Comparison of ENCODE assay signal across 15 cellular contexts in the genomic region with DNA sequence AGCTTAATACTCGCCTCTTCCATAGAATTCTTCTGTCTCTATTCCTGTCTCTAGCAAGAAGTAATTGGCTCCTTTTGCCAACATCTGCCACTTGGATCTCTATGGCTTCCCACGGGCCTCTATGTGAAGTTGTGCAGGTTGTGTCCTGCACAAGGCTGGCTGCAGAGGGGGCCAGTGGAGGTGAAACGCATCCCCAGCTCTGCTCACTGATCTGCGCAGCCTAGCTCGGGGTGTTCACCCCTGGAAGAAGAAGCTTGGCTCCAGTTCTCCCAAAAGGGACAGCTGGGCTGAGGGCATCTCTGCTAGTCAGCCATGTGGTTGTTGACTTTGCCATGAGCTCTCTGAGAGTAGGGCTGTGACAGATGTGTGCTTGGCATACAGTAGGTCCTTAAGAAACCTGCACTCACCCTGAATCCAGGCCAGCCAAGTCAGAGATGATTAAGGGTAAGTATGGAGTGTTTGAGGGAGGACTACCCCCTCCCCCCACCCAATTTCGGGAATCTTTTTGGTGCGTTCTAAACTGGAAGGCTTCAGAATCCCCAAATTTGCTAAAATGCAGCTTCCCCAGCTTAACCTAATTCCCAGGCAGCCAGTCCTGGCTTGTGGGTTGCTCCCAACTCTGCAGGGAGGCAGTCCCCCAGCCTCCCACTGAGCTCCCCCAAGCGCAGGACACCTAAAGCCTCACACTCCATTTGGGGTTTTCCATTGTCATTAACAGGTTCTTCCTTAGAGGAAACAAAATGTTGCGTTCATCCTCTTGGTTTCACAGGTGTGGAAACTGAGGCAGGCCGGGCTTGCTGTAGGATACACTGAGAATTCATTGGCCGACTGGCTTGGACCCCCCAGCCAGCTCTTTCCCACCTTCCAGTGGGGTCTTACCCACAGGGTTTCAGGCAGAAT. TPM values are rescaled to one million over a fixed set of nuclear protein-coding genes. Genes with fewer than 3 reads are reported as not detected.
DNase-seq lines count a peak whose midpoint lies in the region; ATAC-seq and TF ChIP-seq lines count a peak whose summit lies in the region.
"Had no signal": no experiment of that assay in that cellular context is flagged by ENCODE, and none has a peak within 500 bp of the region (broad histone marks: within the 10 kb centered on the region; RNA-seq: fewer than 3 reads in every experiment).

No MANE protein-coding gene starts in this region.

- peaks cover 6% of the 10 kb centered on the region; the same call in 1 of the 2 replicates for H3K4me1 ChIP-seq in IMR-90 (ENCODE audit: control insufficient read depth, insufficient read depth, low read length)
- H3K4me1 ChIP-seq: colonic mucosa had no signal

- H2BK5ac ChIP-seq in IMR-90 (ENCODE audit: low read depth, low read length, poor library complexity, severe bottlenecking) = no peak overlapping the region

- H3K9ac ChIP-seq in IMR-90 (ENCODE audit: low read depth, low read length) = no peak overlapping the region

- H2BK20ac ChIP-seq in IMR-90 (ENCODE audit: low read depth, low read length) = no peak overlapping the region

- H3K23ac ChIP-seq in IMR-90 (ENCODE audit: low read depth, low read length) = no peak overlapping the region

- peaks cover 8% of the 10 kb centered on the region for H3K36me3 Mint-ChIP-seq in T-helper 2 cell treated with Interferon-gamma antibody and Interleukin-4, amounts not matched to agents 5 μg/mL and 100 μg/mL, for 36 hours (ENCODE audit: low read depth)
- peaks cover 14% of the 10 kb centered on the region for H3K36me3 Mint-ChIP-seq in effector memory CD8-positive, alpha-beta T cell (ENCODE audit: insufficient read depth)
- no peaks in the 10 kb centered on the region for H3K36me3 Mint-ChIP-seq in osteocyte (ENCODE audit: unreplicated experiment)

- no peak overlapping the region for H3K56ac ChIP-seq in IMR-90 (ENCODE audit: extremely low read depth, insufficient read depth, low read length)

- peak overlapping the region; percentile 94 for H3K4me3 Mint-ChIP-seq in T-helper 2 cell treated with Interferon-gamma antibody and Interleukin-4, amounts not matched to agents 5 μg/mL and 100 μg/mL, for 36 hours
- H3K4me3 Mint-ChIP-seq in effector memory CD8-positive, alpha-beta T cell = peak overlapping the region; percentile 89 to 93
- peak overlapping the region; percentile 80 for H3K4me3 Mint-ChIP-seq in osteocyte (ENCODE audit: unreplicated experiment)

- peaks cover 16% of the 10 kb centered on the region; the same call in 1 of the 2 replicates for H3K27me3 ChIP-seq in IMR-90 (ENCODE audit: control insufficient read depth, insufficient read depth, low read length)
- H3K27me3 ChIP-seq: colonic mucosa, upper lobe of left lung had no signal

- dilution Hi-C loops in IMR-90 (cut with HindIII; ENCODE audit: low sequenced_read_pairs, unreplicated experiment) = no loop called here

- no peaks in the 10 kb centered on the region for H4K20me1 ChIP-seq in IMR-90 (ENCODE audit: insufficient read depth, low read length)

- no peak for TF ChIP-seq RAD21 in IMR-90 (IDR thresholded peaks at IDR 0.05; ENCODE audit: low read length)

- H3K27ac ChIP-seq in IMR-90 (ENCODE audit: insufficient read depth, low read length) = no peak overlapping the region
- H3K27ac ChIP-seq: colonic mucosa had no signal

- peaks cover 3% of the 10 kb centered on the region for H3K9me1 ChIP-seq in IMR-90 (ENCODE audit: insufficient read depth, low read length)

- H3K36me3 ChIP-seq in IMR-90 (ENCODE audit: control insufficient read depth, insufficient read depth, low read length) = no peaks in the 10 kb centered on the region
- H3K36me3 ChIP-seq: colonic mucosa, upper lobe of left lung had no signal

- DNase-seq in T-helper 2 cell treated with Interferon-gamma antibody and Interleukin-4, amounts not matched to agents 5 μg/mL and 100 μg/mL, for 36 hours (ENCODE audit: low spot score) = no peak
- DNase-seq in T-helper 2 cell = no peak
- DNase-seq in IMR-90 = no peak
- DNase-seq in effector memory CD8-positive, alpha-beta T cell = no peak
- DNase-seq in osteocyte (ENCODE audit: extremely low spot score, unreplicated experiment) = no peak
- DNase-seq in SHP77 treated with DMSO at 0.1 percent for 48 hours (lab: John Stamatoyannopoulos, UW) = no peak
- DNase-seq: activated effector memory CD4-positive, alpha-beta T cell treated with Interleukin-2 at 50 U/mL for 16 hours; colonic mucosa; NCI-H146; NCI-H82; SIG-M5; upper lobe of left lung had no signal

- no peak overlapping the region; the same call in 1 of the 2 replicates for H4K91ac ChIP-seq in IMR-90 (ENCODE audit: insufficient read depth, low read depth, low read length)

- intact Hi-C loops in IMR-90 (cut with micrococcal nuclease) = loop anchor here (2.0 kb wide), 1 partner anchor 61 kb away; a partner anchor contains a TSS

- no peak overlapping the region for H3K27ac Mint-ChIP-seq in T-helper 2 cell treated with Interferon-gamma antibody and Interleukin-4, amounts not matched to agents 5 μg/mL and 100 μg/mL, for 36 hours
- H3K27ac Mint-ChIP-seq in effector memory CD8-positive, alpha-beta T cell = peak overlapping the region; percentile 93 to 98
- no peak overlapping the region for H3K27ac Mint-ChIP-seq in osteocyte (ENCODE audit: unreplicated experiment)

- H3K4me2 ChIP-seq in IMR-90 (ENCODE audit: low read depth, low read length) = no peak overlapping the region

- TF ChIP-seq CTCF in IMR-90 (conservative IDR thresholded peaks at IDR 0.05; ENCODE audit: low read depth, low read length) (no peak), osteocyte (IDR thresholded peaks at IDR 0.05) (no peak)

- H3K14ac ChIP-seq in IMR-90 (replicated peaks; ENCODE audit: low read depth, low read length) = no peak overlapping the region

- H3K9me3 ChIP-seq in IMR-90 (ENCODE audit: control insufficient read depth, insufficient read depth, low read length) = no peaks in the 10 kb centered on the region
- H3K9me3 ChIP-seq: colonic mucosa, upper lobe of left lung had no signal

- CTCF ChIA-PET in IMR-90 (lab: Yijun Ruan, JAX) = no interaction called here

- H4K8ac ChIP-seq in IMR-90 (ENCODE audit: low read depth in 2 of 2, low read length in 2 of 2) = peak overlapping the region; percentile 61 to 75; a peak in 2 of 4 replicates

- POLR2A ChIA-PET in IMR-90 (lab: Charles Lee; ENCODE audit: unreplicated experiment) = no interaction called here

- no peak for ATAC-seq in IMR-90 (ENCODE audit: low read depth)
- ATAC-seq in effector memory CD8-positive, alpha-beta T cell (replicated peaks) = no peak
- no peak for ATAC-seq in HG02840 (IDR thresholded peaks at IDR 0.05; ENCODE audit: low FRiP score, unreplicated experiment)
- ATAC-seq in activated CD4-positive, CD25-positive, alpha-beta regulatory T cell treated with anti-CD3 and anti-CD28 coated beads, Interleukin-2, amount 50 U/mL, for 24 hours = no peak

- H3K4me1 Mint-ChIP-seq in T-helper 2 cell treated with Interferon-gamma antibody and Interleukin-4, amounts not matched to agents 5 μg/mL and 100 μg/mL, for 36 hours (ENCODE audit: low read depth) = peaks cover 16% of the 10 kb centered on the region
- peaks cover 15 to 16% of the 10 kb centered on the region in 2 donors for H3K4me1 Mint-ChIP-seq in effector memory CD8-positive, alpha-beta T cell (ENCODE audit: low read depth in 2 of 2)
- peaks cover 13% of the 10 kb centered on the region for H3K4me1 Mint-ChIP-seq in osteocyte (ENCODE audit: unreplicated experiment)

- H3K79me1 ChIP-seq in IMR-90 (ENCODE audit: low read depth in 1 of 2, low read length in 2 of 2) = no peaks in the 10 kb centered on the region

- peak overlapping the region; percentile 60 for H2AK5ac ChIP-seq in IMR-90 (ENCODE audit: low read depth, low read length)

- no peak overlapping the region for H2AFZ ChIP-seq in IMR-90 (replicated peaks; ENCODE audit: low read length, poor library complexity)

- H3K18ac ChIP-seq in IMR-90 (ENCODE audit: low read depth, low read length) = no peak overlapping the region

- no peak for TF ChIP-seq POLR2A in IMR-90 (IDR thresholded peaks at IDR 0.05; ENCODE audit: low read depth, low read length)

- 60% methylated on average over 1 of the region's 11 CpGs; no CpG with 5 or more reads in 1 of the 2 experiments for WGBS in IMR-90 (ENCODE audit: extremely low coverage in 2 of 2, insufficient read length in 1 of 2), 2 experiments

- in situ Hi-C loops in IMR-90 (cut with MboI; ENCODE audit: low sequenced_read_pairs) = loop anchor here (5.0 kb wide), 2 partner anchors 143 to 278 kb away; a partner anchor contains a TSS

- BruUV-seq in IMR-90 (replicated peaks; lab: Mats Ljungman, UMichigan) = no TSS peak

- H3K27me3 Mint-ChIP-seq in T-helper 2 cell treated with Interferon-gamma antibody and Interleukin-4, amounts not matched to agents 5 μg/mL and 100 μg/mL, for 36 hours (ENCODE audit: low read depth) = peaks cover 15% of the 10 kb centered on the region
- H3K27me3 Mint-ChIP-seq in effector memory CD8-positive, alpha-beta T cell = no peaks in the 10 kb centered on the region
- peaks cover 15% of the 10 kb centered on the region for H3K27me3 Mint-ChIP-seq in osteocyte (ENCODE audit: unreplicated experiment)

- H2AK9ac ChIP-seq in IMR-90 (replicated peaks; ENCODE audit: low read depth, low read length, poor library complexity) = no peak overlapping the region

- H2BK120ac ChIP-seq in IMR-90 (ENCODE audit: low read depth, low read length) = no peak overlapping the region

- H3K4me3 ChIP-seq in IMR-90 (ENCODE audit: insufficient read depth, low read depth, low read length) = no peak overlapping the region

- H4K5ac ChIP-seq in IMR-90 (ENCODE audit: low read depth, low read length) = no peak overlapping the region

- no peaks in the 10 kb centered on the region for H3K9me3 Mint-ChIP-seq in T-helper 2 cell treated with Interferon-gamma antibody and Interleukin-4, amounts not matched to agents 5 μg/mL and 100 μg/mL, for 36 hours
- no peaks in the 10 kb centered on the region for H3K9me3 Mint-ChIP-seq in effector memory CD8-positive, alpha-beta T cell
- no peaks in the 10 kb centered on the region for H3K9me3 Mint-ChIP-seq in osteocyte (ENCODE audit: unreplicated experiment)

- H2BK15ac ChIP-seq in IMR-90 (ENCODE audit: low read depth, low read length) = no peak overlapping the region

- no peak overlapping the region for H3K4ac ChIP-seq in IMR-90 (ENCODE audit: low read depth, low read length)

TF ChIP-seq in IMR-90, 13 proteins besides CTCF, POLR2A, EP300 and RAD21:
- TF ChIP-seq RCOR1 (IDR thresholded peaks at IDR 0.05; ENCODE audit: insufficient replicate concordance, low read length) (no peak), SMC3 (IDR thresholded peaks at IDR 0.05; ENCODE audit: low read depth, low read length) (no peak), MAFK (IDR thresholded peaks at IDR 0.05; ENCODE audit: low read depth, low read length) (no peak), FOS (IDR thresholded peaks at IDR 0.05; ENCODE audit: low read depth, low read length) (no peak), RFX5 (IDR thresholded peaks at IDR 0.05; ENCODE audit: low read depth, low read length) (no peak)

RNA-seq across cellular contexts. Expression of a gene that starts 2.1 kb away (rescaled TPM):
- not detected in 2 replicates for total RNA-seq in IMR-90 (2012; rRNA removed)
- polyA plus RNA-seq in IMR-90 (2012; rRNA removed) = not detected in 2 replicates
- not detected in 2 replicates for polyA plus RNA-seq in IMR-90 (2012; cell fraction: cytosol; rRNA removed)
- not detected in 2 replicates for polyA plus RNA-seq in IMR-90 (2012; cell fraction: nucleus; rRNA removed; ENCODE audit: low replicate concordance)
- total RNA-seq in osteocyte = not detected in 2 replicates
- total RNA-seq: A172, colonic mucosa, upper lobe of left lung had no signal

Comparison
In these comparisons a context has a peak if more than half of its experiments do, and no peak if none do; other contexts are left out.
1. H3K27ac Mint-ChIP-seq: peak in effector memory CD8-positive, alpha-beta T cell (2 of 2); none in T-helper 2 cell treated with Interferon-gamma antibody and Interleukin-4, amounts not matched to agents 5 μg/mL and 100 μg/mL, for 36 hours (single experiment) and osteocyte (single experiment).
2. Peak in every context shown above with its lines, with median percentiles within 50 percentile points of each other: H3K4me3 Mint-ChIP-seq.